7 cellular contexts compared by ENCODE assay signal in the genomic region with DNA sequence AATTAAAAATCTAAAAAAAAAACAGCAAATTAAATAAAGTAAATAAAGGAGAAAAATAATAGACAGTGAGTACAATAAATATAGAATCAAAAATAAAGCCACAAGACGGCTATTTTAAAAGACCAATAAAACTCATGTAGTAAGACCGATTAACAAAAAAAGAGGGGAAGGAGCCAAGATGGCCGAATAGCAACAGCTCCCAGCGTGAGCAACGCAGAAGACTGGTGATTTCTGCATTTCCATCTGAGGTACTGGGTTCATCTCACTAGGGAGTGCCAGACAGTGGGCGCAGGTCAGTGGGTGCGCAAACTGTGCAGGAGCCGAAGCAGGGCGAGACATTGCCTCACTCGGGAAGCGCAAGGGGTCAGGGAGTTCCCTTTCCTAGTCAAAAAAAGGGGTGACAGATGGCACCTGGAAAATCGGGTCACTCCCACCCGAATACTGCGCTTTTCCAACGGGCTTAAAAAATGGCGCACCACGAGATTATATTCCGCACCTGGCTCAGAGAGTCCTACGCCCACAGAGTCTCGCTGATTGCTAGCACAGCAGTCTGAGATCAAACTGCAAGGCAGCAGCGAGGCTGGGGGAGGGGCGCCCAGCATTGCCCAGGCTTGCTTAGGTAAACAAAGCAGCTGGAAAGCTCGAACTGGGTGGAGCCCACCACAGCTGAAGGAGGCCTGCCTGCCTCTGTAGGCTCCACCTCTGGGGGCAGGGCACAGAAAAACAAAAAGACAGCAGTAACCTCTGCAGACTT.
DNase-seq lines count a peak whose midpoint lies in the region; FAIRE-seq and TF ChIP-seq lines count a peak whose summit lies in the region.
"Not testable (repeated sequence)": the region's sequence is repeated elsewhere in the genome, so short reads cannot be mapped to it uniquely, and the experiment has no call there.

No MANE protein-coding gene starts in this region.

- not testable (repeated sequence) for H3K4me1 ChIP-seq in HUES6 (ENCODE audit: control insufficient read depth, insufficient read depth, low read length); SJCRH30

- FAIRE-seq in frontal cortex (lab: Jason Lieb, UNC), result peak; percentile 36

- TF ChIP-seq CTCF in mesothelial cell of epicardium (IDR thresholded peaks at IDR 0.05; ENCODE audit: unreplicated experiment), result not testable (repeated sequence)

- peak overlapping the region; percentile 34 for H3K4me3 Mint-ChIP-seq in mesothelial cell of epicardium

- not testable (repeated sequence) for H3K27me3 ChIP-seq in HUES6 (ENCODE audit: control insufficient read depth, insufficient read depth, low read length); SJCRH30

- H3K36me3 Mint-ChIP-seq in mesothelial cell of epicardium, result not testable (repeated sequence)

- not testable (repeated sequence) for H3K27ac ChIP-seq in HUES6 (ENCODE audit: low read depth, low read length)
- H3K27ac ChIP-seq in SJCRH30, result peak overlapping the region; percentile 61

- H3K27ac Mint-ChIP-seq in mesothelial cell of epicardium, result not testable (repeated sequence)

- peak; percentile 32 for DNase-seq in ELF-1 (ENCODE audit: low read depth, low spot score)
- peak; percentile 28 for DNase-seq in NCI-H1105 treated with DMSO at 0.1 percent for 48 hours (lab: John Stamatoyannopoulos, UW)
- DNase-seq in NCI-H510A (lab: John Stamatoyannopoulos, UW), result peak; percentile 0
- peak; percentile 47 to 82 for DNase-seq in SJCRH30
- DNase-seq in frontal cortex (ENCODE audit: low spot score in 2 of 2); mesothelial cell of epicardium (ENCODE audit: low spot score in 2 of 2, unreplicated experiment in 2 of 2): not testable (repeated sequence)

- peaks cover 38% of the 10 kb centered on the region for H3K9me3 Mint-ChIP-seq in mesothelial cell of epicardium

- not testable (repeated sequence) for H3K4me1 Mint-ChIP-seq in mesothelial cell of epicardium

- H3K27me3 Mint-ChIP-seq in mesothelial cell of epicardium (ENCODE audit: low read depth), result not testable (repeated sequence)

- peak overlapping the region; percentile 41; the same call in 1 of the 2 replicates for H3K4me3 ChIP-seq in HUES6 (ENCODE audit: low read depth, low read length)
- H3K4me3 ChIP-seq in SJCRH30, result peak overlapping the region; percentile 54

- H3K9me3 ChIP-seq in HUES6 (ENCODE audit: control insufficient read depth, insufficient read depth, low read depth, low read length), result not testable (repeated sequence)
- peaks cover 13% of the 10 kb centered on the region for H3K9me3 ChIP-seq in SJCRH30 (replicated peaks)

- H3K36me3 ChIP-seq in HUES6 (ENCODE audit: control insufficient read depth, insufficient read depth, low read length); SJCRH30: not testable (repeated sequence)

- peak overlapping the region; percentile 56 for H3K9ac ChIP-seq in HUES6 (ENCODE audit: low read length)
